In genomic region chr19:11979527-11979926, GRCh38 we compare ENCODE assay signal across 30 cellular contexts. TPM values are rescaled to one million over a fixed set of nuclear protein-coding genes. Genes with fewer than 3 reads are reported as not detected.
DNase-seq lines count a peak whose midpoint lies in the region; ATAC-seq, FAIRE-seq and TF ChIP-seq lines count a peak whose summit lies in the region.
"Had no signal": no experiment of that assay in that cellular context is flagged by ENCODE, and none has a peak within 500 bp of the region (broad histone marks: within the 10 kb centered on the region; RNA-seq: fewer than 3 reads in every experiment).

No MANE protein-coding gene starts in this region.

- in situ Hi-C loops in K562 (cut with MboI): no loop called here

- TF ChIP-seq RAD21 in K562 (CRISPR knock-in tag; conservative IDR thresholded peaks at IDR 0.05 in 1 of 2, IDR thresholded peaks at IDR 0.05 in 1 of 2): no peak

- TF ChIP-seq POLR2A in K562 (conservative IDR thresholded peaks at IDR 0.05): no peak

- no peak for TF ChIP-seq EP300 in K562 (IDR thresholded peaks at IDR 0.05; ENCODE audit: low read length)

- no peaks in the 10 kb centered on the region for H3K27me3 ChIP-seq in BLaER1
- no peaks in the 10 kb centered on the region for H3K27me3 ChIP-seq in HUES48 (ENCODE audit: control insufficient read depth, insufficient read depth, low read length)
- no peaks in the 10 kb centered on the region for H3K27me3 ChIP-seq in K562 (ENCODE audit: control insufficient read depth in 2 of 2, insufficient read depth in 2 of 2, low read length in 2 of 2)
- no peaks in the 10 kb centered on the region for H3K27me3 ChIP-seq in rectal smooth muscle tissue (ENCODE audit: control insufficient read depth, insufficient read depth, low read length)
- H3K27me3 ChIP-seq: BE2C, MG63, SJSA1 had no signal

- intact Hi-C loops in K562 (cut with micrococcal nuclease): no loop called here

- TF ChIP-seq CTCF in K562 (IDR thresholded peaks at IDR 0.05 in 2 of 3, conservative IDR thresholded peaks at IDR 0.05 in 1 of 3; ENCODE audit: insufficient read depth in 2 of 3, low read depth in 1 of 3, low read length in 3 of 3): no peak

- peaks cover 100% of the 10 kb centered on the region for H3K9me3 ChIP-seq in BLaER1
- peaks cover 83% of the 10 kb centered on the region for H3K9me3 ChIP-seq in HUES48 (ENCODE audit: control insufficient read depth, insufficient read depth, low read length)
- peaks cover 11% of the 10 kb centered on the region for H3K9me3 ChIP-seq in K562 (replicated peaks; ENCODE audit: control insufficient read depth, insufficient read depth, low read depth, low read length)

- H3K27ac ChIP-seq in BLaER1 (no peak overlapping the region), HUES48 (ENCODE audit: low read depth, low read length) (no peak overlapping the region), K562 (ENCODE audit: extremely low read depth, low read depth, low read length) (no peak overlapping the region), rectal smooth muscle tissue (ENCODE audit: low read depth, low read length) (no peak overlapping the region)
- H3K27ac ChIP-seq: PC-9, SJSA1 had no signal

- POLR2A ChIA-PET in K562 (lab: Yijun Ruan, JAX): no interaction called here

- ATAC-seq in K562: no peak
- ATAC-seq: T-cell had no signal

- H3K4me2 ChIP-seq in BLaER1 (no peak overlapping the region), K562 (ENCODE audit: insufficient read depth, low read length) (no peak overlapping the region)
- H3K4me2 ChIP-seq: PC-9 had no signal

- H4K20me1 ChIP-seq in BLaER1 (no peaks in the 10 kb centered on the region), K562 (replicated peaks; ENCODE audit: control insufficient read depth, insufficient read depth, low read length) (no peaks in the 10 kb centered on the region)

- H3K4me3 ChIP-seq in BLaER1 (peak overlapping the region; percentile 35), HUES48 (ENCODE audit: low read depth, low read length) (peak overlapping the region; percentile 17; the same call in 1 of the 2 replicates), K562 (no peak overlapping the region), rectal smooth muscle tissue (ENCODE audit: low read length) (peak overlapping the region; percentile 18)
- H3K4me3 ChIP-seq: MG63, PC-9, SJSA1 had no signal

- no peaks in the 10 kb centered on the region for H3K79me2 ChIP-seq in K562 (ENCODE audit: control insufficient read depth, insufficient read depth, low read length)

- 2% methylated on average over 4 of the region's 4 CpGs for WGBS in K562 (ENCODE audit: insufficient coverage, low coverage, missing lambda C conversion rate)

- no peak overlapping the region for H2AFZ ChIP-seq in K562 (ENCODE audit: low read depth, low read length)
- H2AFZ ChIP-seq: PC-9 had no signal

- FAIRE-seq in K562 (lab: Jason Lieb, UNC): no peak
- FAIRE-seq: G401.6, GM12891 had no signal

- no peak for DNase-seq in K562 (ENCODE audit: extremely low read depth in 1 of 4, low spot score in 3 of 4)
- no peak for DNase-seq in iPS-NIHi11 (ENCODE audit: low spot score)
- no peak for DNase-seq in NCI-H187 (lab: John Stamatoyannopoulos, UW)
- no peak for DNase-seq in activated CD4-positive, alpha-beta T cell treated with anti-CD3 and anti-CD28 coated beads for 1 hour
- DNase-seq: 8988T; ACHN; BE2C; CD4-positive, CD25-positive, alpha-beta regulatory T cell; COR-L47; H7; HFFc6; KG1; MG63; NCI-H1105 treated with DMSO at 0.1 percent for 48 hours; NCI-H146; NCI-H2029; NCI-H446; NCI-H524 treated with DMSO at 0.1 percent for 48 hours; NCI-H774; NK-92 treated with Interleukin-12 subunit alpha and Interleukin-12 subunit beta, amount 100 ng/mL, for 24 hours; PC-9; Right ventricle myocardium superior; RPMI8226; T-cell had no signal

- H3K4me1 ChIP-seq in BLaER1 (peaks cover 2% of the 10 kb centered on the region), HUES48 (ENCODE audit: control insufficient read depth, insufficient read depth, low read length) (no peaks in the 10 kb centered on the region), K562 (replicated peaks in 1 of 2; ENCODE audit: control insufficient read depth in 2 of 2, insufficient read depth in 2 of 2, low read length in 2 of 2) (no peaks in the 10 kb centered on the region), rectal smooth muscle tissue (ENCODE audit: control insufficient read depth, insufficient read depth, low read length) (no peaks in the 10 kb centered on the region)
- H3K4me1 ChIP-seq: BE2C, SJSA1 had no signal

- BruUV-seq in K562 (replicated peaks; lab: Mats Ljungman, UMichigan): no TSS peak

- CTCF ChIA-PET in K562 (lab: Yijun Ruan, JAX; ENCODE audit: low intra/inter-chr PET ratio): no interaction called here

- peaks cover 68% of the 10 kb centered on the region for H3K36me3 ChIP-seq in BLaER1
- no peaks in the 10 kb centered on the region for H3K36me3 ChIP-seq in HUES48 (ENCODE audit: control insufficient read depth, insufficient read depth, low read length)
- no peaks in the 10 kb centered on the region for H3K36me3 ChIP-seq in K562 (ENCODE audit: control insufficient read depth, insufficient read depth, low read length)
- peaks cover 10% of the 10 kb centered on the region for H3K36me3 ChIP-seq in rectal smooth muscle tissue (ENCODE audit: control insufficient read depth, insufficient read depth, low read length)
- H3K36me3 ChIP-seq: BE2C, MG63, SJSA1 had no signal

- H3K9me1 ChIP-seq in K562 (ENCODE audit: control insufficient read depth, insufficient read depth, low read length): no peaks in the 10 kb centered on the region

- H3K9ac ChIP-seq in BLaER1: no peak overlapping the region
- H3K9ac ChIP-seq in HUES48 (ENCODE audit: low read depth, low read length): no peak overlapping the region
- no peak overlapping the region for H3K9ac ChIP-seq in K562 (ENCODE audit: insufficient read depth in 1 of 2, low read depth in 2 of 2, low read length in 2 of 2)
- no peak overlapping the region for H3K9ac ChIP-seq in rectal smooth muscle tissue (ENCODE audit: low read length)

RNA-seq across cellular contexts. Expression of gene ZNF763, which starts 14.7 kb away (rescaled TPM):
- total RNA-seq in K562 (2011; cell fraction: chromatin; rRNA removed; ENCODE audit: low replicate concordance): 0.21 and 0.86 TPM in 2 replicates
- 0.53 TPM in 1 of 2 replicates, not detected in the other for total RNA-seq in K562 (2011; cell fraction: nucleolus; rRNA removed)
- total RNA-seq in K562 (2011; cell fraction: nucleoplasm; rRNA removed): 0.46 TPM in 1 of 2 replicates, not detected in the other
- total RNA-seq in K562 (2014; rRNA removed) (not detected in 2 replicates), K562 (2014; rRNA removed; fragmentation: Illumina TruSeq; extraction: Trizol) (0.11 and 0.29 TPM in 2 replicates), K562 (2015; rRNA removed; fragmentation: Illumina TruSeq; extraction: Trizol) (0.19 and 0.22 TPM in 2 replicates), K562 (2021) (0.22 TPM in 1 of 2 replicates, not detected in the other)
- polyA plus RNA-seq in K562 (2011; rRNA removed) (0.10 and 0.22 TPM in 2 replicates), K562 (2014; fragmentation: Illumina TruSeq; extraction: Trizol) (0.14 and 0.28 TPM in 2 replicates), K562 (2014; fragmentation: Nextera tagmentation; extraction: Ambion mirVana) (under 1 TPM in 1 of 2 experiments, not detected in 1; 0.08 TPM), K562 (2014; rRNA removed) (not detected in 2 replicates)
- 0.01 and 0.06 TPM in 2 replicates for polyA plus RNA-seq in K562 (2011; cell fraction: cytosol; rRNA removed)
- 0.13 and 0.22 TPM in 2 replicates for polyA plus RNA-seq in K562 (2011; cell fraction: nucleus; rRNA removed)
- 0.03 and 0.06 TPM in 2 replicates for polyA plus RNA-seq in K562 (2012)
- 0.39 and 0.51 TPM in 2 replicates for polyA minus RNA-seq in K562 (2011; rRNA and poly(A)+ RNA removed)
- polyA minus RNA-seq in K562 (2011; cell fraction: cytosol; rRNA and poly(A)+ RNA removed): not detected in 2 replicates
- polyA minus RNA-seq in K562 (2011; cell fraction: nucleus; rRNA and poly(A)+ RNA removed): 0.56 TPM in 1 of 2 replicates, not detected in the other
- total RNA-seq: H7 had no signal

RNA-seq across cellular contexts. Expression of gene ZNF700, which starts 54.6 kb away (rescaled TPM):
- 20.3 and 84.4 TPM in 2 replicates for total RNA-seq in K562 (2011; cell fraction: chromatin; rRNA removed; ENCODE audit: low replicate concordance)
- 11.2 and 17.1 TPM in 2 replicates for total RNA-seq in K562 (2011; cell fraction: nucleolus; rRNA removed)
- 20.5 and 24.1 TPM in 2 replicates for total RNA-seq in K562 (2011; cell fraction: nucleoplasm; rRNA removed)
- total RNA-seq in K562 (2014; rRNA removed) (10.3 TPM in 2 replicates), K562 (2014; rRNA removed; fragmentation: Illumina TruSeq; extraction: Trizol) (23.2 and 27.5 TPM in 2 replicates), K562 (2015; rRNA removed; fragmentation: Illumina TruSeq; extraction: Trizol) (18.9 and 19.0 TPM in 2 replicates), K562 (2021) (12.2 and 14.1 TPM in 2 replicates)
- polyA plus RNA-seq in K562 (2011; rRNA removed) (20.0 and 24.7 TPM in 2 replicates), K562 (2014; fragmentation: Illumina TruSeq; extraction: Trizol) (12.7 and 13.3 TPM in 2 replicates), K562 (2014; fragmentation: Nextera tagmentation; extraction: Ambion mirVana) (10 to 100 TPM; 11.5 to 13.3 TPM), K562 (2014; rRNA removed) (11.5 and 15.3 TPM in 2 replicates)
- polyA plus RNA-seq in K562 (2011; cell fraction: cytosol; rRNA removed): 2.3 and 5.6 TPM in 2 replicates
- 20.4 and 21.4 TPM in 2 replicates for polyA plus RNA-seq in K562 (2011; cell fraction: nucleus; rRNA removed)
- polyA plus RNA-seq in K562 (2012): 7.9 and 10.1 TPM in 2 replicates
- 28.3 and 33.1 TPM in 2 replicates for polyA minus RNA-seq in K562 (2011; rRNA and poly(A)+ RNA removed)
- 8.1 TPM in 2 replicates for polyA minus RNA-seq in K562 (2011; cell fraction: cytosol; rRNA and poly(A)+ RNA removed)
- polyA minus RNA-seq in K562 (2011; cell fraction: nucleus; rRNA and poly(A)+ RNA removed): 5.3 and 12.0 TPM in 2 replicates

RNA-seq across cellular contexts. Expression of gene ZNF433, which starts 56.0 kb away (rescaled TPM):
- 3.0 and 10.3 TPM in 2 replicates for total RNA-seq in K562 (2011; cell fraction: chromatin; rRNA removed; ENCODE audit: low replicate concordance)
- total RNA-seq in K562 (2011; cell fraction: nucleolus; rRNA removed): 2.2 and 4.1 TPM in 2 replicates
- total RNA-seq in K562 (2011; cell fraction: nucleoplasm; rRNA removed): 4.5 and 6.3 TPM in 2 replicates
- total RNA-seq in K562 (2014; rRNA removed): 2.6 and 3.0 TPM in 2 replicates
- 3.9 and 4.7 TPM in 2 replicates for total RNA-seq in K562 (2014; rRNA removed; fragmentation: Illumina TruSeq; extraction: Trizol)
- 3.6 and 3.8 TPM in 2 replicates for total RNA-seq in K562 (2015; rRNA removed; fragmentation: Illumina TruSeq; extraction: Trizol)
- 2.2 and 3.0 TPM in 2 replicates for total RNA-seq in K562 (2021)
- polyA plus RNA-seq in K562 (2011; rRNA removed): 0.53 and 2.0 TPM in 2 replicates
- 0.28 and 0.57 TPM in 2 replicates for polyA plus RNA-seq in K562 (2011; cell fraction: cytosol; rRNA removed)
- 0.52 and 0.82 TPM in 2 replicates for polyA plus RNA-seq in K562 (2011; cell fraction: nucleus; rRNA removed)
- 1.9 and 2.9 TPM in 2 replicates for polyA plus RNA-seq in K562 (2012)
- 3.4 and 4.0 TPM in 2 replicates for polyA plus RNA-seq in K562 (2014; fragmentation: Illumina TruSeq; extraction: Trizol)
- 1 to 10 TPM; 2.9 to 4.1 TPM for polyA plus RNA-seq in K562 (2014; fragmentation: Nextera tagmentation; extraction: Ambion mirVana)
- polyA plus RNA-seq in K562 (2014; rRNA removed): 2.3 and 4.1 TPM in 2 replicates
- polyA minus RNA-seq in K562 (2011; rRNA and poly(A)+ RNA removed): 0.84 and 4.0 TPM in 2 replicates
- 1.1 TPM in 1 of 2 replicates, not detected in the other for polyA minus RNA-seq in K562 (2011; cell fraction: cytosol; rRNA and poly(A)+ RNA removed)
- 1.2 and 1.3 TPM in 2 replicates for polyA minus RNA-seq in K562 (2011; cell fraction: nucleus; rRNA and poly(A)+ RNA removed)
- total RNA-seq: H7 had no signal
